In the genomic region with DNA sequence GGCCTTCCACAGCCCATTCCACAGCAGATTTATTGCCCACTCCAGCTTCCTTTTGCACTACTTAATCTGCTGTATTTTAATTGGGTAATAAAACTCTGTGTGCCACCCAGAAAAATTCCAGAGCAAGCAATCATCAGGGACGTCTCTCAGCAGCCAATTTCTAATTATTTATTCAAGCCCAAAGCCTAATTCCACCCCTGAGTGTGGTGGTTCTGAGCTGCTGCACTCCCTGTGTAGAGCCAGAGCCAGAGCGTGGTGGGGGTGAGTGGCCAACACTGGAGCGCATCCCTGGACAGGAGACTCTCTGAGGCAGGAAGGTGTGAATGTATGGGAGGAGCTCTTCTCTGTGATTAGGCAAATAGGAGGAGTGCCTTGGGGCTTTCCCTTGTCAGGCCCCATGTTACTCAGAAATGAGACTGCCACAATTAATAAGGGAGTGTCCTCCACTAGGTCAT, we compare ENCODE assay signal across 1 cellular context.
TF ChIP-seq lines count a peak whose summit lies in the region.

No MANE protein-coding gene starts in this region.

TF ChIP-seq in GM12878, 131 proteins besides CTCF, POLR2A, EP300 and RAD21 (continued from another document):
- TF ChIP-seq GABPA (IDR thresholded peaks at IDR 0.05; ENCODE audit: low read depth): no peak
- TF ChIP-seq, protein P1, sequence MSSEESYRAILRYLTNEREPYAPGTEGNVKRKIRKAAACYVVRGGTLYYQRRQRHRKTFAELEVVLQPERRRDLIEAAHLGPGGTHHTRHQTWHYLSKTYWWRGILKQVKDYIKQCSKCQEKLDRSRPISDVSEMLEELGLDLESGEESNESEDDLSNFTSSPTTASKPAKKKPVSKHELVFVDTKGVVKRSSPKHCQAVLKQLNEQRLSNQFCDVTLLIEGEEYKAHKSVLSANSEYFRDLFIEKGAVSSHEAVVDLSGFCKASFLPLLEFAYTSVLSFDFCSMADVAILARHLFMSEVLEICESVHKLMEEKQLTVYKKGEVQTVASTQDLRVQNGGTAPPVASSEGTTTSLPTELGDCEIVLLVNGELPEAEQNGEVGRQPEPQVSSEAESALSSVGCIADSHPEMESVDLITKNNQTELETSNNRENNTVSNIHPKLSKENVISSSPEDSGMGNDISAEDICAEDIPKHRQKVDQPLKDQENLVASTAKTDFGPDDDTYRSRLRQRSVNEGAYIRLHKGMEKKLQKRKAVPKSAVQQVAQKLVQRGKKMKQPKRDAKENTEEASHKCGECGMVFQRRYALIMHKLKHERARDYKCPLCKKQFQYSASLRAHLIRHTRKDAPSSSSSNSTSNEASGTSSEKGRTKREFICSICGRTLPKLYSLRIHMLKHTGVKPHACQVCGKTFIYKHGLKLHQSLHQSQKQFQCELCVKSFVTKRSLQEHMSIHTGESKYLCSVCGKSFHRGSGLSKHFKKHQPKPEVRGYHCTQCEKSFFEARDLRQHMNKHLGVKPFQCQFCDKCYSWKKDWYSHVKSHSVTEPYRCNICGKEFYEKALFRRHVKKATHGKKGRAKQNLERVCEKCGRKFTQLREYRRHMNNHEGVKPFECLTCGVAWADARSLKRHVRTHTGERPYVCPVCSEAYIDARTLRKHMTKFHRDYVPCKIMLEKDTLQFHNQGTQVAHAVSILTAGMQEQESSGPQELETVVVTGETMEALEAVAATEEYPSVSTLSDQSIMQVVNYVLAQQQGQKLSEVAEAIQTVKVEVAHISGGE (CRISPR knock-in tag; IDR thresholded peaks at IDR 0.05): no peak
- TF ChIP-seq TCF12 (IDR thresholded peaks at IDR 0.05; ENCODE audit: low read depth, low read length): no peak
- TF ChIP-seq POLR2AphosphoS2 (IDR thresholded peaks at IDR 0.05; ENCODE audit: low read depth, low read length): no peak
